17 cellular contexts compared by ENCODE assay signal in the genomic region with DNA sequence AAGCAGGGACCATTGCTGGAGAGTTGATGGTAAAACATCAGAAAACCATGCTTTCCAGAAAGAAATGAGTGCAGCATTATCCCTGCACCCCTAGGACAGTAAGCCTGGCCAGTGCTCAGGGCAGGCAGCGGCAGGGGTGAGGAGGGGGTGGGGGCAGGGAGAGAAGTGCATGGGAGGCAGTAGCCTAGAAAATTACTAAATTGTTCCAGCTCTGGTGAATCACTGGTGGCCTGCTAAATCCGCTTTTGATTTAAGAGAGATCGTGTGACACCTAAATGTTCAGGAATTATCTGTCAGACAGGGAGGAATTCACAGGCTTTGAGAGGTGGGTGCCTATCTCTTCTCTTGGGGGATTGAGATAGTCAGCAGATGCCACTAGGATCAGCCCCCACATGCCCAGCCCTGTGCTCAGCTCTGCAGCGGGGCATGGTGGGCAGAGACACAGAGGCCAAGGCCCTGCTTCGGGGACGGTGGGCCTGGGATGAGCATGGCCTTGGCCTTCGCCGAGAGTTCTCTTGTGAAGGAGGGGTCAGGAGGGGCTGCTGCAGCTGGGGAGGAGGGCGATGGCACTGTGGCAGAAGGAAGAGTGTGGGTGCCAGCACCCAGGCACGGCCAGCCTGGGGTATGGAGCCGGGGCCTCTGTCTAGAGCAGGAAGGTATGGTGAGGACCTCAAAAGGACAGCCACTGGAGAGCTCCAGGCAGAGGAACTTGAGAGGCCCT. TPM values are rescaled to one million over a fixed set of nuclear protein-coding genes. Genes with fewer than 3 reads are reported as not detected.
DNase-seq lines count a peak whose midpoint lies in the region; ATAC-seq and TF ChIP-seq lines count a peak whose summit lies in the region.
"Had no signal": no experiment of that assay in that cellular context is flagged by ENCODE, and none has a peak within 500 bp of the region (broad histone marks: within the 10 kb centered on the region; RNA-seq: fewer than 3 reads in every experiment).

No MANE protein-coding gene starts in this region.

- peaks cover 2% of the 10 kb centered on the region for H3K4me1 Mint-ChIP-seq in WTC11

- H3K9ac ChIP-seq in adipocyte (ENCODE audit: low read length) = peak overlapping the region; percentile 65

- in situ Hi-C loops in GM13977 (cut with MboI; ENCODE audit: low pct_unique_long_range_greater_than_20kb, low sequenced_read_pairs, unreplicated experiment) = no loop called here

- no peak overlapping the region for H3K4me3 Mint-ChIP-seq in WTC11
- H3K4me3 Mint-ChIP-seq: activated naive CD8-positive, alpha-beta T cell treated with anti-CD3 and anti-CD28 coated beads, Interleukin-2, amount 10 ng/mL, durations not matched to agents 7 days and 5 days; dendritic cell treated with granulocyte-macrophage colony-stimulating factor and Interleukin-4, amounts not matched to agents 40 ng/mL and 50 ng/mL, for 4 days; IgD-negative memory B cell had no signal

- no peaks in the 10 kb centered on the region for H3K9me3 Mint-ChIP-seq in WTC11
- H3K9me3 Mint-ChIP-seq: activated naive CD8-positive, alpha-beta T cell treated with anti-CD3 and anti-CD28 coated beads, Interleukin-2, amount 10 ng/mL, durations not matched to agents 7 days and 5 days; dendritic cell treated with granulocyte-macrophage colony-stimulating factor and Interleukin-4, amounts not matched to agents 40 ng/mL and 50 ng/mL, for 4 days; IgD-negative memory B cell had no signal

- ATAC-seq in stimulated activated naive CD8-positive, alpha-beta T cell treated with anti-CD3 and anti-CD28 coated beads, Interleukin-15, Interleukin-2, amounts not matched to agents 100 U/mL and 50 U/mL, for 24 hours = no peak
- ATAC-seq in WTC11 = no peak
- ATAC-seq: left lobe of liver had no signal

- no peak for TF ChIP-seq CTCF in GM13977 (IDR thresholded peaks at IDR 0.05; ENCODE audit: extremely low read depth, insufficient read depth, missing control alignments)
- no peak for TF ChIP-seq CTCF in WTC11 (IDR thresholded peaks at IDR 0.05)

- H3K4me1 ChIP-seq in adipocyte (ENCODE audit: control insufficient read depth, insufficient read depth, low read length) = peaks cover 40% of the 10 kb centered on the region

- H3K4me3 ChIP-seq in adipocyte (ENCODE audit: low read length) = no peak overlapping the region

- no peaks in the 10 kb centered on the region for H3K27me3 ChIP-seq in adipocyte (replicated peaks; ENCODE audit: control insufficient read depth, insufficient read depth, low read length)

- CTCF ChIA-PET in WTC11 (lab: Charles Lee) = interaction anchor here (1.5 to 4.1 kb wide), 7 partner anchors 9 to 216 kb away, joined by 6 to 39 read pairs (median 9); no protein-coding TSS in a partner anchor

- no peaks in the 10 kb centered on the region for H3K36me3 ChIP-seq in adipocyte (ENCODE audit: control insufficient read depth, insufficient read depth, low read length, severe bottlenecking)

- H3K27me3 Mint-ChIP-seq in WTC11 (ENCODE audit: low read depth) = no peaks in the 10 kb centered on the region
- H3K27me3 Mint-ChIP-seq: dendritic cell treated with granulocyte-macrophage colony-stimulating factor and Interleukin-4, amounts not matched to agents 40 ng/mL and 50 ng/mL, for 4 days; IgD-negative memory B cell had no signal

- no peaks in the 10 kb centered on the region for H3K36me3 Mint-ChIP-seq in WTC11
- H3K36me3 Mint-ChIP-seq: activated naive CD8-positive, alpha-beta T cell treated with anti-CD3 and anti-CD28 coated beads, Interleukin-2, amount 10 ng/mL, durations not matched to agents 7 days and 5 days had no signal

- no peaks in the 10 kb centered on the region for H3K9me3 ChIP-seq in adipocyte (ENCODE audit: control insufficient read depth, low read length)

- peak; percentile 44 for DNase-seq in GM04504 (ENCODE audit: low read depth)
- peak; percentile 57 for DNase-seq in adipocyte (ENCODE audit: low read depth)
- peak; percentile 50 for DNase-seq in left kidney (ENCODE audit: low read depth, low spot score)
- peak; percentile 49 for DNase-seq in stromal cell of bone marrow (ENCODE audit: low read depth)
- DNase-seq in GM13977 (ENCODE audit: low spot score) = no peak
- no peak for DNase-seq in NCI-H748 (lab: John Stamatoyannopoulos, UW; ENCODE audit: unreplicated experiment)
- DNase-seq in stimulated activated naive CD8-positive, alpha-beta T cell treated with anti-CD3 and anti-CD28 coated beads, Interleukin-15, Interleukin-2, amounts not matched to agents 100 U/mL and 50 U/mL, for 24 hours = no peak
- no peak for DNase-seq in WTC11 (ENCODE audit: low spot score)
- DNase-seq: activated CD8-positive, alpha-beta memory T cell treated with anti-CD3 and anti-CD28 coated beads, Interleukin-2, amount 50 U/mL, for 4 hours; activated naive CD8-positive, alpha-beta T cell treated with anti-CD3 and anti-CD28 coated beads, Interleukin-2, amount 10 ng/mL, durations not matched to agents 7 days and 5 days; NCI-H1417 treated with DMSO at 0.1 percent for 48 hours; SIG-M5 had no signal

- POLR2A ChIA-PET in WTC11 (lab: Charles Lee) = no interaction called here

- H3K27ac Mint-ChIP-seq in WTC11 = no peak overlapping the region
- H3K27ac Mint-ChIP-seq: activated naive CD8-positive, alpha-beta T cell treated with anti-CD3 and anti-CD28 coated beads, Interleukin-2, amount 10 ng/mL, durations not matched to agents 7 days and 5 days; dendritic cell treated with granulocyte-macrophage colony-stimulating factor and Interleukin-4, amounts not matched to agents 40 ng/mL and 50 ng/mL, for 4 days; IgD-negative memory B cell had no signal

TF ChIP-seq in WTC11, 78 proteins besides CTCF, POLR2A, EP300 and RAD21:
- no peak for TF ChIP-seq ZNF232 (CRISPR knock-in tag; IDR thresholded peaks at IDR 0.05)
- TF ChIP-seq, protein P1, sequence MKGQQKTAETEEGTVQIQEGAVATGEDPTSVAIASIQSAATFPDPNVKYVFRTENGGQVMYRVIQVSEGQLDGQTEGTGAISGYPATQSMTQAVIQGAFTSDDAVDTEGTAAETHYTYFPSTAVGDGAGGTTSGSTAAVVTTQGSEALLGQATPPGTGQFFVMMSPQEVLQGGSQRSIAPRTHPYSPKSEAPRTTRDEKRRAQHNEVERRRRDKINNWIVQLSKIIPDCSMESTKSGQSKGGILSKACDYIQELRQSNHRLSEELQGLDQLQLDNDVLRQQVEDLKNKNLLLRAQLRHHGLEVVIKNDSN (CRISPR knock-in tag; IDR thresholded peaks at IDR 0.05) = no peak
- TF ChIP-seq, protein P2, sequence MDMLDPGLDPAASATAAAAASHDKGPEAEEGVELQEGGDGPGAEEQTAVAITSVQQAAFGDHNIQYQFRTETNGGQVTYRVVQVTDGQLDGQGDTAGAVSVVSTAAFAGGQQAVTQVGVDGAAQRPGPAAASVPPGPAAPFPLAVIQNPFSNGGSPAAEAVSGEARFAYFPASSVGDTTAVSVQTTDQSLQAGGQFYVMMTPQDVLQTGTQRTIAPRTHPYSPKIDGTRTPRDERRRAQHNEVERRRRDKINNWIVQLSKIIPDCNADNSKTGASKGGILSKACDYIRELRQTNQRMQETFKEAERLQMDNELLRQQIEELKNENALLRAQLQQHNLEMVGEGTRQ (CRISPR knock-in tag; IDR thresholded peaks at IDR 0.05) = no peak
- TF ChIP-seq ESRRA (CRISPR knock-in tag; IDR thresholded peaks at IDR 0.05; ENCODE audit: borderline replicate concordance) = no peak
- no peak for TF ChIP-seq JUN (CRISPR knock-in tag; IDR thresholded peaks at IDR 0.05)
- TF ChIP-seq, protein P3, sequence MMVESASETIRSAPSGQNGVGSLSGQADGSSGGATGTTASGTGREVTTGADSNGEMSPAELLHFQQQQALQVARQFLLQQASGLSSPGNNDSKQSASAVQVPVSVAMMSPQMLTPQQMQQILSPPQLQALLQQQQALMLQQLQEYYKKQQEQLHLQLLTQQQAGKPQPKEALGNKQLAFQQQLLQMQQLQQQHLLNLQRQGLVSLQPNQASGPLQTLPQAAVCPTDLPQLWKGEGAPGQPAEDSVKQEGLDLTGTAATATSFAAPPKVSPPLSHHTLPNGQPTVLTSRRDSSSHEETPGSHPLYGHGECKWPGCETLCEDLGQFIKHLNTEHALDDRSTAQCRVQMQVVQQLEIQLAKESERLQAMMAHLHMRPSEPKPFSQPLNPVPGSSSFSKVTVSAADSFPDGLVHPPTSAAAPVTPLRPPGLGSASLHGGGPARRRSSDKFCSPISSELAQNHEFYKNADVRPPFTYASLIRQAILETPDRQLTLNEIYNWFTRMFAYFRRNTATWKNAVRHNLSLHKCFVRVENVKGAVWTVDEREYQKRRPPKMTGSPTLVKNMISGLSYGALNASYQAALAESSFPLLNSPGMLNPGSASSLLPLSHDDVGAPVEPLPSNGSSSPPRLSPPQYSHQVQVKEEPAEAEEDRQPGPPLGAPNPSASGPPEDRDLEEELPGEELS (CRISPR knock-in tag; IDR thresholded peaks at IDR 0.05) = no peak
- TF ChIP-seq, protein P4, sequence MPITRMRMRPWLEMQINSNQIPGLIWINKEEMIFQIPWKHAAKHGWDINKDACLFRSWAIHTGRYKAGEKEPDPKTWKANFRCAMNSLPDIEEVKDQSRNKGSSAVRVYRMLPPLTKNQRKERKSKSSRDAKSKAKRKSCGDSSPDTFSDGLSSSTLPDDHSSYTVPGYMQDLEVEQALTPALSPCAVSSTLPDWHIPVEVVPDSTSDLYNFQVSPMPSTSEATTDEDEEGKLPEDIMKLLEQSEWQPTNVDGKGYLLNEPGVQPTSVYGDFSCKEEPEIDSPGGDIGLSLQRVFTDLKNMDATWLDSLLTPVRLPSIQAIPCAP (CRISPR knock-in tag; IDR thresholded peaks at IDR 0.05) = no peak
- TF ChIP-seq, protein P5, sequence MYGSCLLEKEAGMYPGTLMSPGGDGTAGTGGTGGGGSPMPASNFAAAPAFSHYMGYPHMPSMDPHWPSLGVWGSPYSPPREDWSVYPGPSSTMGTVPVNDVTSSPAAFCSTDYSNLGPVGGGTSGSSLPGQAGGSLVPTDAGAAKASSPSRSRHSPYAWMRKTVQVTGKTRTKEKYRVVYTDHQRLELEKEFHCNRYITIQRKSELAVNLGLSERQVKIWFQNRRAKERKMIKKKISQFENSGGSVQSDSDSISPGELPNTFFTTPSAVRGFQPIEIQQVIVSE (CRISPR knock-in tag; IDR thresholded peaks at IDR 0.05; ENCODE audit: borderline replicate concordance) = no peak

RNA-seq across cellular contexts. Expression of a gene that starts 5.0 kb away (rescaled TPM):
- 0.81 to 1.4 TPM (median 1.1 TPM) in 3 replicates for total RNA-seq in WTC11 (2021)

RNA-seq across cellular contexts. Expression of a gene that starts 57.1 kb away (rescaled TPM):
- 4.0 to 6.6 TPM (median 5.0 TPM) in 3 replicates for total RNA-seq in WTC11 (2021)
- total RNA-seq: activated naive CD8-positive, alpha-beta T cell treated with anti-CD3 and anti-CD28 coated beads, Interleukin-2, amount 10 ng/mL, durations not matched to agents 7 days and 5 days; glomerular endothelial cell; omental fat pad had no signal

Comparison
In these comparisons a context has a peak if more than half of its experiments do, and no peak if none do; other contexts are left out.
1. DNase-seq: peak in GM04504 (single experiment), adipocyte (single experiment), left kidney (single experiment) and stromal cell of bone marrow (single experiment); none in GM13977 (single experiment), NCI-H748 (single experiment), stimulated activated naive CD8-positive, alpha-beta T cell treated with anti-CD3 and anti-CD28 coated beads, Interleukin-15, Interleukin-2, amounts not matched to agents 100 U/mL and 50 U/mL, for 24 hours (single experiment) and WTC11 (single experiment).